ENCODE assay signal across 9 cellular contexts in genomic region chr2:130183500-130184373, GRCh38. TPM values are rescaled to one million over a fixed set of nuclear protein-coding genes. Genes with fewer than 3 reads are reported as not detected.
A peak's percentile ranks its signal among the peaks of the same experiment; 100 is the strongest.
DNase-seq lines count a peak whose midpoint lies in the region; ATAC-seq and TF ChIP-seq lines count a peak whose summit lies in the region.
"Had no signal": no experiment of that assay in that cellular context is flagged by ENCODE, and none has a peak within 500 bp of the region (broad histone marks: within the 10 kb centered on the region; RNA-seq: fewer than 3 reads in every experiment).

No MANE protein-coding gene starts in this region.

- H3K27ac ChIP-seq in heart left ventricle, result peak overlapping the region in 9 of 12 donors; percentile 48 to 98 (median 96)

- H3K4me3 Mint-ChIP-seq in activated CD4-positive, alpha-beta memory T cell treated with anti-CD3 and anti-CD28 coated beads, Interleukin-2, amount 10 ng/mL, durations not matched to agents 7 days and 5 days, result peak overlapping the region; percentile 77
- peak overlapping the region; percentile 89 for H3K4me3 Mint-ChIP-seq in stimulated activated effector memory CD8-positive, alpha-beta T cell treated with anti-CD3 and anti-CD28 coated beads, Interleukin-12 subunit alpha, Interleukin-12 subunit beta, amount 100 ng/mL, for 72 hours

- no peaks in the 10 kb centered on the region for H3K9me3 ChIP-seq in heart left ventricle

- peaks cover 0 to 6% (median 0%) of the 10 kb centered on the region in 9 donors for H3K36me3 ChIP-seq in heart left ventricle

- H3K36me3 Mint-ChIP-seq in activated CD4-positive, alpha-beta memory T cell treated with anti-CD3 and anti-CD28 coated beads, Interleukin-2, amount 10 ng/mL, durations not matched to agents 7 days and 5 days (ENCODE audit: low read depth), result peaks cover 11% of the 10 kb centered on the region
- H3K36me3 Mint-ChIP-seq in stimulated activated effector memory CD8-positive, alpha-beta T cell treated with anti-CD3 and anti-CD28 coated beads, Interleukin-12 subunit alpha, Interleukin-12 subunit beta, amount 100 ng/mL, for 72 hours, result peaks cover 48% of the 10 kb centered on the region

- DNase-seq in NCI-H1694 treated with DMSO at 0.1 percent for 48 hours (lab: John Stamatoyannopoulos, UW) (peak; percentile 4), NCI-H1694 (lab: John Stamatoyannopoulos, UW) (no peak), heart left ventricle (peak in 4 of 5 donors; percentile 42 to 74 (median 54)), germinal center (ENCODE audit: low spot score) (no peak), epidermal melanocyte (ENCODE audit: insufficient read length, low spot score) (no peak)
- no peak for DNase-seq in activated CD4-positive, alpha-beta memory T cell treated with anti-CD3 and anti-CD28 coated beads, Interleukin-2, amount 10 ng/mL, durations not matched to agents 7 days and 5 days
- no peak for DNase-seq in stimulated activated effector memory CD8-positive, alpha-beta T cell treated with anti-CD3 and anti-CD28 coated beads, Interleukin-12 subunit alpha, Interleukin-12 subunit beta, amount 100 ng/mL, for 72 hours (ENCODE audit: low spot score in 2 of 2)

- H3K9me3 Mint-ChIP-seq in activated CD4-positive, alpha-beta memory T cell treated with anti-CD3 and anti-CD28 coated beads, Interleukin-2, amount 10 ng/mL, durations not matched to agents 7 days and 5 days, result no peaks in the 10 kb centered on the region
- H3K9me3 Mint-ChIP-seq in stimulated activated effector memory CD8-positive, alpha-beta T cell treated with anti-CD3 and anti-CD28 coated beads, Interleukin-12 subunit alpha, Interleukin-12 subunit beta, amount 100 ng/mL, for 72 hours, result no peaks in the 10 kb centered on the region

- CTCF ChIA-PET in activated CD4-positive, alpha-beta memory T cell treated with anti-CD3 and anti-CD28 coated beads, Interleukin-2, amount 10 ng/mL, durations not matched to agents 7 days and 5 days (lab: Charles Lee), result no interaction called here

- POLR2A ChIA-PET in activated CD4-positive, alpha-beta memory T cell treated with anti-CD3 and anti-CD28 coated beads, Interleukin-2, amount 10 ng/mL, durations not matched to agents 7 days and 5 days (lab: Charles Lee), result interaction anchor here (1.0 to 5.0 kb wide), 2 partner anchors 153 to 159 kb away, joined by 3 to 58 read pairs; partner anchors contain the start of gene IMP4

- no peaks in the 10 kb centered on the region for H3K27me3 ChIP-seq in heart left ventricle

- intact Hi-C loops in heart left ventricle (cut with DNase I), result loop anchor here in 7 of 10 donors (5.0 to 10.0 kb wide), 3 partner anchors 149 to 159 kb away; partner anchors contain the start of gene IMP4 (in 1 of the 7)

- 53 to 61% (median 57%) methylated on average over 23 to 27 of the region's 27 CpGs for WGBS in heart left ventricle, 4 donors

- H3K27me3 Mint-ChIP-seq in activated CD4-positive, alpha-beta memory T cell treated with anti-CD3 and anti-CD28 coated beads, Interleukin-2, amount 10 ng/mL, durations not matched to agents 7 days and 5 days, result no peaks in the 10 kb centered on the region

- ATAC-seq in heart left ventricle (no peak), GM21515 (IDR thresholded peaks at IDR 0.05; ENCODE audit: unreplicated experiment) (no peak)
- ATAC-seq in stimulated activated effector memory CD8-positive, alpha-beta T cell treated with anti-CD3 and anti-CD28 coated beads, Interleukin-12 subunit alpha, Interleukin-12 subunit beta, amount 100 ng/mL, for 72 hours, result no peak

- H3K4me1 ChIP-seq in heart left ventricle, result peaks cover 6 to 31% (median 20%) of the 10 kb centered on the region in 12 donors

- no peak for TF ChIP-seq CTCF in heart left ventricle (IDR thresholded peaks at IDR 0.05)

- peak overlapping the region in 6 of 12 donors; percentile 85 to 99 (median 94) for H3K4me3 ChIP-seq in heart left ventricle

- peaks cover 35% of the 10 kb centered on the region for H3K4me1 Mint-ChIP-seq in activated CD4-positive, alpha-beta memory T cell treated with anti-CD3 and anti-CD28 coated beads, Interleukin-2, amount 10 ng/mL, durations not matched to agents 7 days and 5 days
- peaks cover 24% of the 10 kb centered on the region for H3K4me1 Mint-ChIP-seq in stimulated activated effector memory CD8-positive, alpha-beta T cell treated with anti-CD3 and anti-CD28 coated beads, Interleukin-12 subunit alpha, Interleukin-12 subunit beta, amount 100 ng/mL, for 72 hours

- TF ChIP-seq POLR2A in heart left ventricle (IDR thresholded peaks at IDR 0.05), result no peak

- peak overlapping the region; percentile 71 for H3K27ac Mint-ChIP-seq in activated CD4-positive, alpha-beta memory T cell treated with anti-CD3 and anti-CD28 coated beads, Interleukin-2, amount 10 ng/mL, durations not matched to agents 7 days and 5 days
- peak overlapping the region; percentile 89 for H3K27ac Mint-ChIP-seq in stimulated activated effector memory CD8-positive, alpha-beta T cell treated with anti-CD3 and anti-CD28 coated beads, Interleukin-12 subunit alpha, Interleukin-12 subunit beta, amount 100 ng/mL, for 72 hours

RNA-seq across cellular contexts. Expression of gene MZT2B, which starts 1.7 kb away (rescaled TPM):
- total RNA-seq in activated CD4-positive, alpha-beta memory T cell treated with anti-CD3 and anti-CD28 coated beads, Interleukin-2, amount 10 ng/mL, durations not matched to agents 7 days and 5 days, result 100 to 1,000 TPM; 414 to 422 TPM
- 100 to 1,000 TPM; 269 to 480 (median 360) TPM for total RNA-seq in heart left ventricle
- polyA plus RNA-seq in heart left ventricle, result 100 to 1,000 TPM; 279 to 623 TPM

RNA-seq across cellular contexts. Expression of gene SMPD4, which starts 2.3 kb away (rescaled TPM):
- 10 to 100 TPM; 56.5 to 58.2 TPM for total RNA-seq in activated CD4-positive, alpha-beta memory T cell treated with anti-CD3 and anti-CD28 coated beads, Interleukin-2, amount 10 ng/mL, durations not matched to agents 7 days and 5 days
- 10 to 100 TPM; 23.4 to 32.7 (median 29.2) TPM for total RNA-seq in heart left ventricle
- 10 to 100 TPM; 28.5 to 41.1 TPM for polyA plus RNA-seq in heart left ventricle

RNA-seq across cellular contexts. Expression of gene TUBA3E, which starts 14.5 kb away (rescaled TPM):
- not detected for total RNA-seq in activated CD4-positive, alpha-beta memory T cell treated with anti-CD3 and anti-CD28 coated beads, Interleukin-2, amount 10 ng/mL, durations not matched to agents 7 days and 5 days
- 100 to 1,000 TPM in 2 of 9 donors, 10 to 100 TPM in 3, 1 to 10 TPM in 4; 2.8 to 117 (median 44.7) TPM for total RNA-seq in heart left ventricle
- 100 to 1,000 TPM in 1 of 2 donors, 10 to 100 TPM in 1; 69.5 to 325 TPM for polyA plus RNA-seq in heart left ventricle
- total RNA-seq: skeletal muscle tissue had no signal

RNA-seq across cellular contexts. Expression of gene CCDC74B, which starts 38.8 kb away (rescaled TPM):
- 1 to 10 TPM in 1 of 2 experiments, under 1 TPM in 1; 0.88 to 1.6 TPM for total RNA-seq in activated CD4-positive, alpha-beta memory T cell treated with anti-CD3 and anti-CD28 coated beads, Interleukin-2, amount 10 ng/mL, durations not matched to agents 7 days and 5 days
- total RNA-seq in heart left ventricle, result 1 to 10 TPM in 1 of 9 donors, under 1 TPM in 7, not detected in 1; 0.14 to 2.3 (median 0.48) TPM
- polyA plus RNA-seq in heart left ventricle, result under 1 TPM; 0.50 to 0.55 TPM
- total RNA-seq: skeletal muscle tissue had no signal

RNA-seq across cellular contexts. Expression of gene POTEF, which starts 54.7 kb away (rescaled TPM):
- not detected for total RNA-seq in activated CD4-positive, alpha-beta memory T cell treated with anti-CD3 and anti-CD28 coated beads, Interleukin-2, amount 10 ng/mL, durations not matched to agents 7 days and 5 days
- not detected for total RNA-seq in heart left ventricle
- not detected for polyA plus RNA-seq in heart left ventricle
- total RNA-seq: skeletal muscle tissue had no signal

Comparison
In these comparisons a context has a peak if more than half of its experiments do, and no peak if none do; other contexts are left out.
1. DNase-seq: peak in NCI-H1694 treated with DMSO at 0.1 percent for 48 hours (single experiment) and heart left ventricle (4 of 5); none in NCI-H1694 (single experiment), activated CD4-positive, alpha-beta memory T cell treated with anti-CD3 and anti-CD28 coated beads, Interleukin-2, amount 10 ng/mL, durations not matched to agents 7 days and 5 days (single experiment), stimulated activated effector memory CD8-positive, alpha-beta T cell treated with anti-CD3 and anti-CD28 coated beads, Interleukin-12 subunit alpha, Interleukin-12 subunit beta, amount 100 ng/mL, for 72 hours (0 of 2), germinal center (single experiment) and epidermal melanocyte (single experiment).